ENCODE assay signal across 8 cellular contexts in genomic region chr11:83156150-83156995, GRCh38. TPM values are rescaled to one million over a fixed set of nuclear protein-coding genes. Genes with fewer than 3 reads are reported as not detected.
A peak's percentile ranks its signal among the peaks of the same experiment; 100 is the strongest.
DNase-seq lines count a peak whose midpoint lies in the region; ATAC-seq and TF ChIP-seq lines count a peak whose summit lies in the region.

No MANE protein-coding gene starts in this region.

- peaks cover 13% of the 10 kb centered on the region for H3K4me1 ChIP-seq in upper lobe of right lung

- H3K27me3 ChIP-seq in GM06990 (replicated peaks; ENCODE audit: control insufficient read depth, insufficient read depth, low read length) (no peaks in the 10 kb centered on the region), upper lobe of right lung (no peaks in the 10 kb centered on the region)

- intact Hi-C loops in upper lobe of right lung (cut with DNase I), result no loop called here

- H3K36me3 ChIP-seq in GM06990 (ENCODE audit: control insufficient read depth, insufficient read depth, low read length), result no peaks in the 10 kb centered on the region
- peaks cover 6% of the 10 kb centered on the region for H3K36me3 ChIP-seq in upper lobe of right lung

- POLR2A ChIA-PET in activated naive CD8-positive, alpha-beta T cell treated with anti-CD3 and anti-CD28 coated beads, Interleukin-2, amount 10 ng/mL, durations not matched to agents 7 days and 5 days (lab: Charles Lee), result interaction anchor here (0.6 to 5.4 kb wide), 32 partner anchors 9 to 256 kb away, joined by 3 to 82 read pairs (median 5); partner anchors contain the start of genes ANKRD42, CCDC90B, DDIAS and PRCP

- peaks cover 10% of the 10 kb centered on the region for H3K27me3 Mint-ChIP-seq in HFFc6 (ENCODE audit: insufficient read depth)
- H3K27me3 Mint-ChIP-seq in activated naive CD8-positive, alpha-beta T cell treated with anti-CD3 and anti-CD28 coated beads, Interleukin-2, amount 10 ng/mL, durations not matched to agents 7 days and 5 days, result no peaks in the 10 kb centered on the region
- H3K27me3 Mint-ChIP-seq in glutamatergic neuron (ENCODE audit: unreplicated experiment), result peaks cover 3% of the 10 kb centered on the region

- peaks cover 45% of the 10 kb centered on the region for H3K36me3 Mint-ChIP-seq in HFFc6 (ENCODE audit: low read depth)
- H3K36me3 Mint-ChIP-seq in activated naive CD8-positive, alpha-beta T cell treated with anti-CD3 and anti-CD28 coated beads, Interleukin-2, amount 10 ng/mL, durations not matched to agents 7 days and 5 days, result peaks cover 29% of the 10 kb centered on the region
- H3K36me3 Mint-ChIP-seq in glutamatergic neuron (ENCODE audit: unreplicated experiment), result no peaks in the 10 kb centered on the region

- H3K27ac Mint-ChIP-seq in HFFc6 (peak overlapping the region; percentile 100), glutamatergic neuron (ENCODE audit: unreplicated experiment) (peak overlapping the region; percentile 99)
- H3K27ac Mint-ChIP-seq in activated naive CD8-positive, alpha-beta T cell treated with anti-CD3 and anti-CD28 coated beads, Interleukin-2, amount 10 ng/mL, durations not matched to agents 7 days and 5 days, result peak overlapping the region; percentile 100

- peak; percentile 91 for ATAC-seq in activated naive CD8-positive, alpha-beta T cell treated with anti-CD3 and anti-CD28 coated beads, Interleukin-2, amount 10 ng/mL, durations not matched to agents 7 days and 5 days (ENCODE audit: low read depth)
- ATAC-seq in upper lobe of right lung, result peak; percentile 96

- peaks cover 30% of the 10 kb centered on the region for H3K4me1 Mint-ChIP-seq in HFFc6 (ENCODE audit: low read depth)
- peaks cover 29% of the 10 kb centered on the region for H3K4me1 Mint-ChIP-seq in activated naive CD8-positive, alpha-beta T cell treated with anti-CD3 and anti-CD28 coated beads, Interleukin-2, amount 10 ng/mL, durations not matched to agents 7 days and 5 days
- peaks cover 11% of the 10 kb centered on the region for H3K4me1 Mint-ChIP-seq in glutamatergic neuron (ENCODE audit: low read depth, unreplicated experiment)

- in situ Hi-C loops in SK-MEL-5 (cut with HindIII; ENCODE audit: low pct_unique_long_range_greater_than_20kb, low sequenced_read_pairs), result no loop called here

- DNase-seq in GM06990 (ENCODE audit: extremely low read depth, insufficient read length) (peak; percentile 34), HFFc6 (peak; percentile 100), NAMALWA (ENCODE audit: low spot score) (peak; percentile 100), SK-MEL-5 (ENCODE audit: low read depth, low spot score) (peak; percentile 99), glutamatergic neuron (peak; percentile 95), occipital lobe (lab: John Stamatoyannopoulos, UW) (peak; percentile 100), upper lobe of right lung (peak; percentile 98)
- DNase-seq in activated naive CD8-positive, alpha-beta T cell treated with anti-CD3 and anti-CD28 coated beads, Interleukin-2, amount 10 ng/mL, durations not matched to agents 7 days and 5 days, result no peak

- peak overlapping the region; percentile 100 for H3K4me3 Mint-ChIP-seq in HFFc6
- H3K4me3 Mint-ChIP-seq in activated naive CD8-positive, alpha-beta T cell treated with anti-CD3 and anti-CD28 coated beads, Interleukin-2, amount 10 ng/mL, durations not matched to agents 7 days and 5 days, result peak overlapping the region; percentile 100
- peak overlapping the region; percentile 99 for H3K4me3 Mint-ChIP-seq in glutamatergic neuron (ENCODE audit: unreplicated experiment)

- peak overlapping the region; percentile 92 for H3K27ac ChIP-seq in upper lobe of right lung

- TF ChIP-seq CTCF in GM06990 (IDR thresholded peaks at IDR 0.05; ENCODE audit: insufficient read depth, low read length, poor library complexity, severe bottlenecking) (no peak), HFFc6 (IDR thresholded peaks at IDR 0.05) (no peak), glutamatergic neuron (IDR thresholded peaks at IDR 0.05; ENCODE audit: partially characterized antibody, unreplicated experiment) (no peak), upper lobe of right lung (IDR thresholded peaks at IDR 0.05) (no peak)

- H3K9me3 ChIP-seq in upper lobe of right lung, result no peaks in the 10 kb centered on the region

- peak overlapping the region; percentile 85 for H3K4me3 ChIP-seq in GM06990 (replicated peaks; ENCODE audit: low read depth, low read length)
- peak overlapping the region; percentile 90 for H3K4me3 ChIP-seq in upper lobe of right lung

- no peaks in the 10 kb centered on the region for H3K9me3 Mint-ChIP-seq in HFFc6
- H3K9me3 Mint-ChIP-seq in activated naive CD8-positive, alpha-beta T cell treated with anti-CD3 and anti-CD28 coated beads, Interleukin-2, amount 10 ng/mL, durations not matched to agents 7 days and 5 days, result no peaks in the 10 kb centered on the region
- peaks cover 3% of the 10 kb centered on the region for H3K9me3 Mint-ChIP-seq in glutamatergic neuron (ENCODE audit: unreplicated experiment)

RNA-seq across cellular contexts. Expression of gene PCF11, which starts 0.6 kb away (rescaled TPM):
- total RNA-seq in HFFc6 (2021; fragmentation: NEBNext Ultra II Directional; extraction: Animal tissue kit (Norgen Biotek cat#: 25700)), result 10 to 100 TPM; 22.4 to 26.6 (median 24.7) TPM
- total RNA-seq in SK-MEL-5 (2014; rRNA removed; shearing (Covaris generic)), result 20.1 and 24.6 TPM in 2 replicates
- 16.1 and 17.6 TPM in 2 replicates for polyA plus RNA-seq in SK-MEL-5 (2015; cell fraction: cytosol; rRNA removed)
- 162 and 170 TPM in 2 replicates for polyA plus RNA-seq in SK-MEL-5 (2015; cell fraction: nucleus; rRNA removed)
- 100 to 1,000 TPM; 107 to 109 TPM for total RNA-seq in activated naive CD8-positive, alpha-beta T cell treated with anti-CD3 and anti-CD28 coated beads, Interleukin-2, amount 10 ng/mL, durations not matched to agents 7 days and 5 days
- 46.7 TPM for total RNA-seq in glutamatergic neuron (ENCODE audit: unreplicated experiment)
- total RNA-seq in occipital lobe, result 93.3 TPM
- 54.5 TPM for total RNA-seq in upper lobe of right lung

RNA-seq across cellular contexts. Expression of gene ANKRD42, which starts 37.1 kb away (rescaled TPM):
- total RNA-seq in HFFc6 (2021; fragmentation: NEBNext Ultra II Directional; extraction: Animal tissue kit (Norgen Biotek cat#: 25700)), result 10 to 100 TPM; 11.9 to 16.5 (median 13.1) TPM
- 2.6 and 2.8 TPM in 2 replicates for total RNA-seq in SK-MEL-5 (2014; rRNA removed; shearing (Covaris generic))
- polyA plus RNA-seq in SK-MEL-5 (2015; cell fraction: cytosol; rRNA removed), result 5.8 and 6.0 TPM in 2 replicates
- 5.6 and 8.5 TPM in 2 replicates for polyA plus RNA-seq in SK-MEL-5 (2015; cell fraction: nucleus; rRNA removed)
- 1 to 10 TPM; 6.2 to 7.4 TPM for total RNA-seq in activated naive CD8-positive, alpha-beta T cell treated with anti-CD3 and anti-CD28 coated beads, Interleukin-2, amount 10 ng/mL, durations not matched to agents 7 days and 5 days
- total RNA-seq in glutamatergic neuron (ENCODE audit: unreplicated experiment) (2.2 TPM), occipital lobe (7.3 TPM), upper lobe of right lung (13.0 TPM)
